Comparison of ENCODE assay signal across 19 cellular contexts in the genomic region with DNA sequence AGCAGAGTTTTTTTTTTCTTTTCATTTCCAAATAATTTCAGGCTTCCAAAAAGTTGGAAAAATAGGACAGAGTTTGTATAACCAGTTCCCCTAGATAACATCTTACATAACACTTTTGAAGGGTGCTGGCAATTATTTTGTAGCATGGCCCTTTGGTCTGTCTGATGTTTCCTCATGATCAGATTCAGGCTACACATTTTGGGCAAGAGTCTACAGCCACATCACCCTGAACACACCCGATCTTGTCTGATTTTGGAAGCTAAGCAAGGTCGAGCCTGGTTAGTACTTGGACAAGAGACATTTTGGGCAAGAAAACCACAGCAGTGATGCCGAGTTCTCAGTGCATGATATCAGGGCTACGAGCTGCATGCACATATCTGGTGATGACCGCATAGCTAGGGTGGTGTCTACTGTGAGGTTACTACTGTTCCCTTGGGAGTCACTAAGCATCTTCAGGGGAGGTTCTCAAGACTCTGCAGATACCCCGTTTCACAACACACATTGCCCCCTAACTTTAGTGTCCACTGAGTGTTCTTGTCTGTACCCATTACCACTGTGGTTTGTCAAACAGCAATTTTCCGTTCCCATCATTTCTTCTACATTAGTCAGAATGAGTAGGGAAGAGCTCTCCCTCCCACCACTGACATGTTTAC.
DNase-seq lines count a peak whose midpoint lies in the region; ATAC-seq and TF ChIP-seq lines count a peak whose summit lies in the region.
"Had no signal": no experiment of that assay in that cellular context is flagged by ENCODE, and none has a peak within 500 bp of the region (broad histone marks: within the 10 kb centered on the region; RNA-seq: fewer than 3 reads in every experiment).

No MANE protein-coding gene starts in this region.

- in situ Hi-C loops in astrocyte of the spinal cord (cut with HindIII; ENCODE audit: low sequenced_read_pairs), result no loop called here

- H3K36me3 Mint-ChIP-seq in activated CD4-positive, alpha-beta T cell treated with anti-CD3 and anti-CD28 coated beads, Interleukin-2, amount 10 ng/mL, durations not matched to agents 24 days and 14 days (ENCODE audit: low read depth), result peaks cover 30% of the 10 kb centered on the region
- H3K36me3 Mint-ChIP-seq: neural progenitor cell had no signal

- H3K4me1 ChIP-seq in mucosa of descending colon (ENCODE audit: low read depth) (peaks cover 13% of the 10 kb centered on the region), breast epithelium (no peaks in the 10 kb centered on the region)
- H3K4me1 ChIP-seq: upper lobe of left lung had no signal

- no peak overlapping the region for H3K27ac Mint-ChIP-seq in activated CD4-positive, alpha-beta T cell treated with anti-CD3 and anti-CD28 coated beads, Interleukin-2, amount 10 ng/mL, durations not matched to agents 24 days and 14 days
- H3K27ac Mint-ChIP-seq: GM23338; neural progenitor cell; stimulated activated naive CD8-positive, alpha-beta T cell treated with anti-CD3 and anti-CD28 coated beads, Interleukin-15, Interleukin-2, amounts not matched to agents 100 ng/mL and 50 ng/mL, for 24 hours had no signal

- DNase-seq in AG09319 (ENCODE audit: extremely low read depth, low read depth), result peak; percentile 89
- peak; percentile 34 for DNase-seq in GM04504 (ENCODE audit: low read depth)
- DNase-seq in astrocyte of the spinal cord (ENCODE audit: low read depth, low spot score), result peak; percentile 18
- no peak for DNase-seq in mucosa of descending colon
- DNase-seq in activated CD4-positive, alpha-beta T cell treated with anti-CD3 and anti-CD28 coated beads, Interleukin-2, amount 10 ng/mL, durations not matched to agents 24 days and 14 days, result no peak
- DNase-seq in stimulated activated CD4-positive, alpha-beta T cell treated with anti-CD3 and anti-CD28 coated beads, Interleukin-1b, Interleukin-23, amount 100 ng/mL, for 48 hours, result no peak
- DNase-seq in breast epithelium (ENCODE audit: low spot score in 2 of 2), result no peak
- DNase-seq in cerebellar nuclear complex (lab: John Stamatoyannopoulos, UW), result no peak
- DNase-seq: activated effector memory CD4-positive, alpha-beta T cell treated with Interleukin-2 at 50 U/mL for 16 hours; amygdala; GF-D8; midbrain; MM.1S; NCI-H226; T-helper 9 cell; upper lobe of left lung had no signal

- H3K27ac ChIP-seq in breast epithelium, result peak overlapping the region in 1 of 2 donors; percentile 39
- H3K27ac ChIP-seq: neural progenitor cell, upper lobe of left lung had no signal

- H3K27me3 ChIP-seq in breast epithelium, result no peaks in the 10 kb centered on the region
- H3K27me3 ChIP-seq: neural progenitor cell, upper lobe of left lung had no signal

- TF ChIP-seq CTCF in AG09319 (IDR thresholded peaks at IDR 0.05; ENCODE audit: low read depth, low read length) (no peak), astrocyte of the spinal cord (IDR thresholded peaks at IDR 0.05; ENCODE audit: low read depth, low read length) (no peak), mucosa of descending colon (IDR thresholded peaks at IDR 0.05) (no peak), breast epithelium (IDR thresholded peaks at IDR 0.05) (no peak)

- no peaks in the 10 kb centered on the region for H3K9me3 ChIP-seq in mucosa of descending colon
- no peaks in the 10 kb centered on the region for H3K9me3 ChIP-seq in breast epithelium
- H3K9me3 ChIP-seq: upper lobe of left lung had no signal

- no peaks in the 10 kb centered on the region for H3K9me3 Mint-ChIP-seq in activated CD4-positive, alpha-beta T cell treated with anti-CD3 and anti-CD28 coated beads, Interleukin-2, amount 10 ng/mL, durations not matched to agents 24 days and 14 days
- H3K9me3 Mint-ChIP-seq: GM23338; neural progenitor cell; stimulated activated naive CD8-positive, alpha-beta T cell treated with anti-CD3 and anti-CD28 coated beads, Interleukin-15, Interleukin-2, amounts not matched to agents 100 ng/mL and 50 ng/mL, for 24 hours had no signal

- no peak overlapping the region for H3K4me3 Mint-ChIP-seq in activated CD4-positive, alpha-beta T cell treated with anti-CD3 and anti-CD28 coated beads, Interleukin-2, amount 10 ng/mL, durations not matched to agents 24 days and 14 days
- H3K4me3 Mint-ChIP-seq: GM23338; neural progenitor cell; stimulated activated naive CD8-positive, alpha-beta T cell treated with anti-CD3 and anti-CD28 coated beads, Interleukin-15, Interleukin-2, amounts not matched to agents 100 ng/mL and 50 ng/mL, for 24 hours had no signal

- H3K4me3 ChIP-seq in astrocyte of the spinal cord (ENCODE audit: low read depth, low read length), result no peak overlapping the region
- H3K4me3 ChIP-seq in mucosa of descending colon, result no peak overlapping the region
- no peak overlapping the region for H3K4me3 ChIP-seq in breast epithelium
- H3K4me3 ChIP-seq: GM23338, neural progenitor cell, upper lobe of left lung had no signal

- H3K4me1 Mint-ChIP-seq in activated CD4-positive, alpha-beta T cell treated with anti-CD3 and anti-CD28 coated beads, Interleukin-2, amount 10 ng/mL, durations not matched to agents 24 days and 14 days, result peaks cover 26% of the 10 kb centered on the region

- TF ChIP-seq POLR2A in breast epithelium (IDR thresholded peaks at IDR 0.05), result no peak

- H3K36me3 ChIP-seq in mucosa of descending colon (ENCODE audit: low read depth) (no peaks in the 10 kb centered on the region), breast epithelium (no peaks in the 10 kb centered on the region)
- H3K36me3 ChIP-seq: neural progenitor cell had no signal

- intact Hi-C loops in mucosa of descending colon (cut with DNase I, micrococcal nuclease) (no loop called here), breast epithelium (cut with DNase I; ENCODE audit: low total_unique reads) (no loop called here)
- intact Hi-C loops in activated CD4-positive, alpha-beta T cell treated with anti-CD3 and anti-CD28 coated beads, Interleukin-2, amount 10 ng/mL, durations not matched to agents 24 days and 14 days (cut with micrococcal nuclease), result no loop called here

- no peaks in the 10 kb centered on the region for H3K27me3 Mint-ChIP-seq in activated CD4-positive, alpha-beta T cell treated with anti-CD3 and anti-CD28 coated beads, Interleukin-2, amount 10 ng/mL, durations not matched to agents 24 days and 14 days
- H3K27me3 Mint-ChIP-seq: stimulated activated naive CD8-positive, alpha-beta T cell treated with anti-CD3 and anti-CD28 coated beads, Interleukin-15, Interleukin-2, amounts not matched to agents 100 ng/mL and 50 ng/mL, for 24 hours had no signal

- peak; percentile 21 for ATAC-seq in mucosa of descending colon
- ATAC-seq: GM23338 had no signal

Comparison
In these comparisons a context has a peak if more than half of its experiments do, and no peak if none do; other contexts are left out.
1. DNase-seq: peak in AG09319 (single experiment), GM04504 (single experiment) and astrocyte of the spinal cord (single experiment); none in mucosa of descending colon (0 of 3), activated CD4-positive, alpha-beta T cell treated with anti-CD3 and anti-CD28 coated beads, Interleukin-2, amount 10 ng/mL, durations not matched to agents 24 days and 14 days (single experiment), stimulated activated CD4-positive, alpha-beta T cell treated with anti-CD3 and anti-CD28 coated beads, Interleukin-1b, Interleukin-23, amount 100 ng/mL, for 48 hours (single experiment), breast epithelium (0 of 2) and cerebellar nuclear complex (0 of 2).